Comparison of ENCODE assay signal across 8 cellular contexts in genomic region chr17:7307686-7308624, GRCh38. TPM values are rescaled to one million over a fixed set of nuclear protein-coding genes. Genes with fewer than 3 reads are reported as not detected.
DNase-seq lines count a peak whose midpoint lies in the region; ATAC-seq, FAIRE-seq and TF ChIP-seq lines count a peak whose summit lies in the region.

No MANE protein-coding gene starts in this region.

- TF ChIP-seq EP300 in HepG2 (IDR thresholded peaks at IDR 0.05; ENCODE audit: low read depth in 2 of 2, low read length in 2 of 2) (no peak), HepG2 (CRISPR knock-in tag; IDR thresholded peaks at IDR 0.05; ENCODE audit: borderline replicate concordance) (no peak)

- peaks cover 26% of the 10 kb centered on the region for H3K4me1 Mint-ChIP-seq in WTC11

- H3K4me1 ChIP-seq in DND-41 (ENCODE audit: insufficient read depth, low read length) (peaks cover 56% of the 10 kb centered on the region), HepG2 (ENCODE audit: insufficient read depth, low read length) (peaks cover 46% of the 10 kb centered on the region)

- H3K79me2 ChIP-seq in DND-41 (ENCODE audit: insufficient read depth, low read length) (peaks cover 50% of the 10 kb centered on the region), HepG2 (ENCODE audit: insufficient read depth, low read length) (peaks cover 40% of the 10 kb centered on the region)

- peak overlapping the region; percentile 76 for H3K4me2 ChIP-seq in DND-41 (ENCODE audit: insufficient read depth, low read length)
- peak overlapping the region; percentile 90 for H3K4me2 ChIP-seq in HepG2 (ENCODE audit: low read depth, low read length)

- peak overlapping the region; percentile 94 for H3K27ac ChIP-seq in DND-41 (ENCODE audit: low read length)
- H3K27ac ChIP-seq in coronary artery = peak overlapping the region; percentile 99
- peak overlapping the region; percentile 96 for H3K27ac ChIP-seq in HepG2 (ENCODE audit: extremely low read length, insufficient read depth, low read length)

- peak overlapping the region; percentile 77 to 84 for H3K4me3 ChIP-seq in DND-41 (ENCODE audit: low read depth in 1 of 2, low read length in 2 of 2)
- peak overlapping the region; percentile 92 for H3K4me3 ChIP-seq in coronary artery
- peak overlapping the region; percentile 64 to 84 (median 77) for H3K4me3 ChIP-seq in HepG2 (replicated peaks in 1 of 3; ENCODE audit: insufficient read depth in 1 of 3, low read depth in 2 of 3, low read length in 3 of 3)

- H4K20me1 ChIP-seq in DND-41 (ENCODE audit: insufficient read depth, low read length) (peaks cover 45% of the 10 kb centered on the region), HepG2 (ENCODE audit: insufficient read depth, low read length) (peaks cover 40% of the 10 kb centered on the region)

- H3K27me3 Mint-ChIP-seq in WTC11 (ENCODE audit: low read depth) = peaks cover 14% of the 10 kb centered on the region

- H3K27me3 ChIP-seq in DND-41 (ENCODE audit: insufficient read depth, low read length, poor library complexity) (no peaks in the 10 kb centered on the region), HepG2 (ENCODE audit: control insufficient read depth in 1 of 2, insufficient read depth in 2 of 2, low read length in 2 of 2) (no peaks in the 10 kb centered on the region)

- peak overlapping the region; percentile 99 for H3K27ac Mint-ChIP-seq in WTC11

- CTCF ChIA-PET in WTC11 (lab: Charles Lee) = interaction anchor here (0.9 to 1.4 kb wide), 3 partner anchors 22 to 57 kb away, joined by 3 to 4 read pairs (median 4); partner anchors contain the start of genes CTDNEP1 and NEURL4
- CTCF ChIA-PET in HepG2 (lab: Yijun Ruan, JAX; ENCODE audit: low intra/inter-chr PET ratio, low total read pairs) = no interaction called here

- DNase-seq in DND-41 (peak; percentile 56), WTC11 (ENCODE audit: low spot score) (peak; percentile 50), coronary artery (ENCODE audit: low spot score) (no peak), HepG2 (ENCODE audit: low spot score) (no peak), AG08395 (ENCODE audit: low spot score) (no peak), NCI-H1105 (lab: John Stamatoyannopoulos, UW) (no peak)
- DNase-seq in stimulated activated CD8-positive, alpha-beta memory T cell treated with anti-CD3 and anti-CD28 coated beads, Interleukin-4, amount 100 ng/mL, for 48 hours = peak; percentile 58

- ATAC-seq in DND-41 (ENCODE audit: insufficient read depth, low read depth) = peak; percentile 0; the same call in 1 of the 3 replicates
- peak; percentile 8 for ATAC-seq in HG03354 (IDR thresholded peaks at IDR 0.05; ENCODE audit: poor library complexity, severe bottlenecking, unreplicated experiment)
- ATAC-seq in WTC11 = no peak; the same call in 1 of the 2 replicates
- peak; percentile 24 for ATAC-seq in HepG2

- 3% methylated on average over 13 of the region's 104 CpGs for WGBS in HepG2 (ENCODE audit: low lambda C conversion rate)

- H3K9me3 ChIP-seq in DND-41 (ENCODE audit: insufficient read depth, low read length, severe bottlenecking) (no peaks in the 10 kb centered on the region), HepG2 (ENCODE audit: low read length) (no peaks in the 10 kb centered on the region)

- H2AFZ ChIP-seq in DND-41 (ENCODE audit: low read depth, low read length) = no peak overlapping the region
- H2AFZ ChIP-seq in HepG2 (ENCODE audit: low read length) = no peak overlapping the region

- peaks cover 42% of the 10 kb centered on the region for H3K36me3 ChIP-seq in DND-41 (ENCODE audit: insufficient read depth, low read length)
- peaks cover 19 to 35% of the 10 kb centered on the region in 2 experiments for H3K36me3 ChIP-seq in HepG2 (replicated peaks in 1 of 2; ENCODE audit: control insufficient read depth in 1 of 2, insufficient read depth in 2 of 2, low read length in 2 of 2)

- intact Hi-C loops in HepG2 (cut with micrococcal nuclease; ENCODE audit: unreplicated experiment) = no loop called here

- H3K4me3 Mint-ChIP-seq in WTC11 = peak overlapping the region; percentile 89

- FAIRE-seq in HepG2 (lab: Jason Lieb, UNC) = no peak

- TF ChIP-seq RAD21 in HepG2 (CRISPR knock-in tag; IDR thresholded peaks at IDR 0.05) = no peak

- TF ChIP-seq CTCF in DND-41 (IDR thresholded peaks at IDR 0.05; ENCODE audit: borderline replicate concordance, extremely low read depth, low read length, poor library complexity, severe bottlenecking) (peak; percentile 23), WTC11 (IDR thresholded peaks at IDR 0.05) (no peak), coronary artery (IDR thresholded peaks at IDR 0.05) (no peak), HepG2 (CRISPR knock-in tag; IDR thresholded peaks at IDR 0.05) (no peak)

- peak in 1 of 2 experiments; percentile 61; a peak in 2 of 4 replicates for TF ChIP-seq POLR2A in HepG2 (IDR thresholded peaks at IDR 0.05; ENCODE audit: insufficient read depth in 1 of 2, low read depth in 2 of 2, low read length in 2 of 2)

- BruUV-seq in HepG2 (replicated peaks; lab: Mats Ljungman, UMichigan) = no TSS peak

- H3K36me3 Mint-ChIP-seq in WTC11 = peaks cover 36% of the 10 kb centered on the region

- POLR2A ChIA-PET in WTC11 (lab: Charles Lee) = interaction anchor here (1.0 kb wide), 1 partner anchor 22 kb away, joined by 7 read pairs; the partner anchor contains the start of gene NEURL4
- POLR2A ChIA-PET in HepG2 (lab: Yijun Ruan, JAX) = interaction anchor here (0.7 to 3.0 kb wide), 5 partner anchors 21 to 96 kb away, joined by 3 to 17 read pairs (median 3); partner anchors contain the start of genes ACADVL, DLG4, NEURL4 and SLC2A4

- in situ Hi-C loops in HepG2 (cut with HindIII; ENCODE audit: extremely low pct_ligation_motif_present, low pct_unique_long_range_greater_than_20kb) = no loop called here

- H3K9me3 Mint-ChIP-seq in WTC11 = peaks cover 4% of the 10 kb centered on the region

- peak overlapping the region; percentile 88 for H3K9ac ChIP-seq in DND-41 (ENCODE audit: low read depth, low read length)
- peak overlapping the region; percentile 94 for H3K9ac ChIP-seq in HepG2 (ENCODE audit: insufficient read depth, low read depth, low read length)

RNA-seq across cellular contexts. Expression of gene EIF5A, which starts 0.5 kb away (rescaled TPM):
- 929 to 1,021 TPM (median 936 TPM) in 3 replicates for total RNA-seq in WTC11 (2021)
- total RNA-seq in HepG2 (2016; rRNA removed; fragmentation: Illumina TruSeq; extraction: Trizol) = 319 and 367 TPM in 2 replicates
- total RNA-seq in HepG2 (2016; cell fraction: cytosol; rRNA removed; fragmentation: Illumina TruSeq; extraction: Trizol; ENCODE audit: low read depth) = 181 and 202 TPM in 2 replicates
- total RNA-seq in HepG2 (2016; cell fraction: insoluble cytoplasmic fraction; rRNA removed; fragmentation: Illumina TruSeq; extraction: Trizol) = 326 and 331 TPM in 2 replicates
- 297 and 318 TPM in 2 replicates for total RNA-seq in HepG2 (2016; cell fraction: membrane; rRNA removed; fragmentation: Illumina TruSeq; extraction: Trizol)
- 155 and 177 TPM in 2 replicates for total RNA-seq in HepG2 (2016; cell fraction: nucleus; rRNA removed; fragmentation: Illumina TruSeq; extraction: Trizol)
- polyA plus RNA-seq in HepG2 (2011; rRNA removed) = 280 and 337 TPM in 2 replicates
- polyA plus RNA-seq in HepG2 (2011; cell fraction: cytosol; rRNA removed) = 359 and 386 TPM in 2 replicates
- polyA plus RNA-seq in HepG2 (2011; cell fraction: nucleus; rRNA removed) = 222 and 229 TPM in 2 replicates
- 346 and 360 TPM in 2 replicates for polyA plus RNA-seq in HepG2 (2012)
- polyA plus RNA-seq in HepG2 (2016; cell fraction: cytosol; fragmentation: Illumina TruSeq; extraction: Trizol; ENCODE audit: low read depth) = 332 and 358 TPM in 2 replicates
- 655 and 754 TPM in 2 replicates for polyA plus RNA-seq in HepG2 (2016; cell fraction: insoluble cytoplasmic fraction; fragmentation: Illumina TruSeq; extraction: Trizol; ENCODE audit: low read depth)
- polyA plus RNA-seq in HepG2 (2016; cell fraction: membrane; fragmentation: Illumina TruSeq; extraction: Trizol; ENCODE audit: low read depth) = 458 and 466 TPM in 2 replicates
- 478 and 490 TPM in 2 replicates for polyA plus RNA-seq in HepG2 (2016; cell fraction: nucleus; fragmentation: Illumina TruSeq; extraction: Trizol; ENCODE audit: insufficient read depth, low read depth)
- polyA minus RNA-seq in HepG2 (2011; rRNA and poly(A)+ RNA removed; ENCODE audit: low replicate concordance) = 353 and 1,132 TPM in 2 replicates
- polyA minus RNA-seq in HepG2 (2011; cell fraction: cytosol; rRNA and poly(A)+ RNA removed) = 190 and 222 TPM in 2 replicates
- polyA minus RNA-seq in HepG2 (2011; cell fraction: nucleus; rRNA and poly(A)+ RNA removed) = 105 and 111 TPM in 2 replicates

RNA-seq across cellular contexts. Expression of gene GPS2, which starts 7.2 kb away (rescaled TPM):
- total RNA-seq in WTC11 (2021) = 42.2 to 55.9 TPM (median 44.7 TPM) in 3 replicates
- total RNA-seq in HepG2 (2016; rRNA removed; fragmentation: Illumina TruSeq; extraction: Trizol) = 43.8 and 58.0 TPM in 2 replicates
- 164 and 173 TPM in 2 replicates for total RNA-seq in HepG2 (2016; cell fraction: cytosol; rRNA removed; fragmentation: Illumina TruSeq; extraction: Trizol; ENCODE audit: low read depth)
- total RNA-seq in HepG2 (2016; cell fraction: insoluble cytoplasmic fraction; rRNA removed; fragmentation: Illumina TruSeq; extraction: Trizol) = 33.8 and 63.0 TPM in 2 replicates
- total RNA-seq in HepG2 (2016; cell fraction: membrane; rRNA removed; fragmentation: Illumina TruSeq; extraction: Trizol) = 126 and 138 TPM in 2 replicates
- total RNA-seq in HepG2 (2016; cell fraction: nucleus; rRNA removed; fragmentation: Illumina TruSeq; extraction: Trizol) = 36.6 and 44.0 TPM in 2 replicates
- 48.0 and 59.4 TPM in 2 replicates for polyA plus RNA-seq in HepG2 (2011; rRNA removed)
- polyA plus RNA-seq in HepG2 (2011; cell fraction: cytosol; rRNA removed) = 40.0 and 57.0 TPM in 2 replicates
- polyA plus RNA-seq in HepG2 (2011; cell fraction: nucleus; rRNA removed) = 196 and 231 TPM in 2 replicates
- 39.6 and 43.4 TPM in 2 replicates for polyA plus RNA-seq in HepG2 (2012)
- polyA plus RNA-seq in HepG2 (2016; cell fraction: cytosol; fragmentation: Illumina TruSeq; extraction: Trizol; ENCODE audit: low read depth) = 223 and 235 TPM in 2 replicates
- 44.5 and 60.2 TPM in 2 replicates for polyA plus RNA-seq in HepG2 (2016; cell fraction: insoluble cytoplasmic fraction; fragmentation: Illumina TruSeq; extraction: Trizol; ENCODE audit: low read depth)
- 165 and 167 TPM in 2 replicates for polyA plus RNA-seq in HepG2 (2016; cell fraction: membrane; fragmentation: Illumina TruSeq; extraction: Trizol; ENCODE audit: low read depth)
- polyA plus RNA-seq in HepG2 (2016; cell fraction: nucleus; fragmentation: Illumina TruSeq; extraction: Trizol; ENCODE audit: insufficient read depth, low read depth) = 114 and 131 TPM in 2 replicates
- polyA minus RNA-seq in HepG2 (2011; rRNA and poly(A)+ RNA removed; ENCODE audit: low replicate concordance) = 52.6 and 92.4 TPM in 2 replicates
- polyA minus RNA-seq in HepG2 (2011; cell fraction: cytosol; rRNA and poly(A)+ RNA removed) = 12.9 and 16.7 TPM in 2 replicates
- 29.9 and 42.3 TPM in 2 replicates for polyA minus RNA-seq in HepG2 (2011; cell fraction: nucleus; rRNA and poly(A)+ RNA removed)

RNA-seq across cellular contexts. Expression of gene YBX2, which starts 13.5 kb away (rescaled TPM):
- 26.8 to 36.5 TPM (median 35.2 TPM) in 3 replicates for total RNA-seq in WTC11 (2021)
- 0.22 TPM in 1 of 2 replicates, not detected in the other for total RNA-seq in HepG2 (2016; rRNA removed; fragmentation: Illumina TruSeq; extraction: Trizol)
- total RNA-seq in HepG2 (2016; cell fraction: cytosol; rRNA removed; fragmentation: Illumina TruSeq; extraction: Trizol; ENCODE audit: low read depth) = 0.09 and 0.30 TPM in 2 replicates
- total RNA-seq in HepG2 (2016; cell fraction: insoluble cytoplasmic fraction; rRNA removed; fragmentation: Illumina TruSeq; extraction: Trizol) = 0.24 TPM in 1 of 2 replicates, not detected in the other
- 0.25 and 0.34 TPM in 2 replicates for total RNA-seq in HepG2 (2016; cell fraction: membrane; rRNA removed; fragmentation: Illumina TruSeq; extraction: Trizol)
- 0.34 and 0.37 TPM in 2 replicates for total RNA-seq in HepG2 (2016; cell fraction: nucleus; rRNA removed; fragmentation: Illumina TruSeq; extraction: Trizol)
- polyA plus RNA-seq in HepG2 (2011; rRNA removed) = 0.12 TPM in 2 replicates
- polyA plus RNA-seq in HepG2 (2011; cell fraction: cytosol; rRNA removed) = 0.01 and 0.07 TPM in 2 replicates
- polyA plus RNA-seq in HepG2 (2011; cell fraction: nucleus; rRNA removed) = 0.96 and 1.6 TPM in 2 replicates
- polyA plus RNA-seq in HepG2 (2012) = 0.39 and 0.50 TPM in 2 replicates
- 0.36 TPM in 2 replicates for polyA plus RNA-seq in HepG2 (2016; cell fraction: cytosol; fragmentation: Illumina TruSeq; extraction: Trizol; ENCODE audit: low read depth)
- polyA plus RNA-seq in HepG2 (2016; cell fraction: insoluble cytoplasmic fraction; fragmentation: Illumina TruSeq; extraction: Trizol; ENCODE audit: low read depth) = 0.30 and 0.47 TPM in 2 replicates
- polyA plus RNA-seq in HepG2 (2016; cell fraction: membrane; fragmentation: Illumina TruSeq; extraction: Trizol; ENCODE audit: low read depth) = 0.38 and 0.65 TPM in 2 replicates
- 1.2 and 1.5 TPM in 2 replicates for polyA plus RNA-seq in HepG2 (2016; cell fraction: nucleus; fragmentation: Illumina TruSeq; extraction: Trizol; ENCODE audit: insufficient read depth, low read depth)
- polyA minus RNA-seq in HepG2 (2011; rRNA and poly(A)+ RNA removed; ENCODE audit: low replicate concordance) = 0.06 and 0.09 TPM in 2 replicates
- not detected in 2 replicates for polyA minus RNA-seq in HepG2 (2011; cell fraction: cytosol; rRNA and poly(A)+ RNA removed)
- polyA minus RNA-seq in HepG2 (2011; cell fraction: nucleus; rRNA and poly(A)+ RNA removed) = 0.37 and 0.52 TPM in 2 replicates

RNA-seq across cellular contexts. Expression of gene NEURL4, which starts 21.2 kb away (rescaled TPM):
- total RNA-seq in WTC11 (2021) (44.3 to 64.4 TPM (median 50.2 TPM) in 3 replicates), HepG2 (2016; rRNA removed; fragmentation: Illumina TruSeq; extraction: Trizol) (6.7 and 15.7 TPM in 2 replicates)
- total RNA-seq in HepG2 (2016; cell fraction: cytosol; rRNA removed; fragmentation: Illumina TruSeq; extraction: Trizol; ENCODE audit: low read depth) = 2.2 and 2.3 TPM in 2 replicates
- total RNA-seq in HepG2 (2016; cell fraction: insoluble cytoplasmic fraction; rRNA removed; fragmentation: Illumina TruSeq; extraction: Trizol) = 4.5 and 17.1 TPM in 2 replicates
- 3.5 and 4.6 TPM in 2 replicates for total RNA-seq in HepG2 (2016; cell fraction: membrane; rRNA removed; fragmentation: Illumina TruSeq; extraction: Trizol)
- 28.3 and 30.1 TPM in 2 replicates for total RNA-seq in HepG2 (2016; cell fraction: nucleus; rRNA removed; fragmentation: Illumina TruSeq; extraction: Trizol)
- polyA plus RNA-seq in HepG2 (2011; rRNA removed) = 14.8 and 15.3 TPM in 2 replicates
- polyA plus RNA-seq in HepG2 (2011; cell fraction: cytosol; rRNA removed) = 5.0 and 5.4 TPM in 2 replicates
- polyA plus RNA-seq in HepG2 (2011; cell fraction: nucleus; rRNA removed) = 162 and 199 TPM in 2 replicates
- 12.4 and 15.4 TPM in 2 replicates for polyA plus RNA-seq in HepG2 (2012)
- polyA plus RNA-seq in HepG2 (2016; cell fraction: cytosol; fragmentation: Illumina TruSeq; extraction: Trizol; ENCODE audit: low read depth) = 0.95 and 1.2 TPM in 2 replicates
- polyA plus RNA-seq in HepG2 (2016; cell fraction: insoluble cytoplasmic fraction; fragmentation: Illumina TruSeq; extraction: Trizol; ENCODE audit: low read depth) = 4.4 and 6.1 TPM in 2 replicates
- 1.1 and 1.9 TPM in 2 replicates for polyA plus RNA-seq in HepG2 (2016; cell fraction: membrane; fragmentation: Illumina TruSeq; extraction: Trizol; ENCODE audit: low read depth)
- 84.2 and 94.7 TPM in 2 replicates for polyA plus RNA-seq in HepG2 (2016; cell fraction: nucleus; fragmentation: Illumina TruSeq; extraction: Trizol; ENCODE audit: insufficient read depth, low read depth)
- polyA minus RNA-seq in HepG2 (2011; rRNA and poly(A)+ RNA removed; ENCODE audit: low replicate concordance) = 25.4 and 35.0 TPM in 2 replicates
- 3.8 and 5.9 TPM in 2 replicates for polyA minus RNA-seq in HepG2 (2011; cell fraction: cytosol; rRNA and poly(A)+ RNA removed)
- 43.5 and 53.5 TPM in 2 replicates for polyA minus RNA-seq in HepG2 (2011; cell fraction: nucleus; rRNA and poly(A)+ RNA removed)

RNA-seq across cellular contexts. Expression of gene SLC2A4, which starts 26.4 kb away (rescaled TPM):
- total RNA-seq in WTC11 (2021) = 5.6 to 6.4 TPM (median 6.2 TPM) in 3 replicates
- 2.6 and 5.8 TPM in 2 replicates for total RNA-seq in HepG2 (2016; rRNA removed; fragmentation: Illumina TruSeq; extraction: Trizol)
- 1.1 and 1.3 TPM in 2 replicates for total RNA-seq in HepG2 (2016; cell fraction: cytosol; rRNA removed; fragmentation: Illumina TruSeq; extraction: Trizol; ENCODE audit: low read depth)
- total RNA-seq in HepG2 (2016; cell fraction: insoluble cytoplasmic fraction; rRNA removed; fragmentation: Illumina TruSeq; extraction: Trizol) = 2.6 and 6.2 TPM in 2 replicates
- total RNA-seq in HepG2 (2016; cell fraction: membrane; rRNA removed; fragmentation: Illumina TruSeq; extraction: Trizol) = 2.9 and 3.0 TPM in 2 replicates
- 5.2 and 8.4 TPM in 2 replicates for total RNA-seq in HepG2 (2016; cell fraction: nucleus; rRNA removed; fragmentation: Illumina TruSeq; extraction: Trizol)
- polyA plus RNA-seq in HepG2 (2011; rRNA removed) = 4.9 and 6.3 TPM in 2 replicates
- polyA plus RNA-seq in HepG2 (2011; cell fraction: cytosol; rRNA removed) = 3.9 and 5.4 TPM in 2 replicates
- polyA plus RNA-seq in HepG2 (2011; cell fraction: nucleus; rRNA removed) = 13.8 and 15.9 TPM in 2 replicates
- polyA plus RNA-seq in HepG2 (2012) = 1.9 and 2.8 TPM in 2 replicates
- polyA plus RNA-seq in HepG2 (2016; cell fraction: cytosol; fragmentation: Illumina TruSeq; extraction: Trizol; ENCODE audit: low read depth) = 0.44 and 0.46 TPM in 2 replicates
- polyA plus RNA-seq in HepG2 (2016; cell fraction: insoluble cytoplasmic fraction; fragmentation: Illumina TruSeq; extraction: Trizol; ENCODE audit: low read depth) = 1.6 and 2.0 TPM in 2 replicates
- polyA plus RNA-seq in HepG2 (2016; cell fraction: membrane; fragmentation: Illumina TruSeq; extraction: Trizol; ENCODE audit: low read depth) = 1.1 and 1.3 TPM in 2 replicates
- polyA plus RNA-seq in HepG2 (2016; cell fraction: nucleus; fragmentation: Illumina TruSeq; extraction: Trizol; ENCODE audit: insufficient read depth, low read depth) = 8.0 and 10.3 TPM in 2 replicates
- polyA minus RNA-seq in HepG2 (2011; rRNA and poly(A)+ RNA removed; ENCODE audit: low replicate concordance) = 0.68 and 20.8 TPM in 2 replicates
- polyA minus RNA-seq in HepG2 (2011; cell fraction: cytosol; rRNA and poly(A)+ RNA removed) = 5.3 and 5.8 TPM in 2 replicates
- polyA minus RNA-seq in HepG2 (2011; cell fraction: nucleus; rRNA and poly(A)+ RNA removed) = 10.2 and 10.3 TPM in 2 replicates

Comparison
In these comparisons a context has a peak if more than half of its experiments do, and no peak if none do; other contexts are left out.
1. DNase-seq: peak in DND-41 (single experiment), WTC11 (single experiment) and stimulated activated CD8-positive, alpha-beta memory T cell treated with anti-CD3 and anti-CD28 coated beads, Interleukin-4, amount 100 ng/mL, for 48 hours (single experiment); none in coronary artery (single experiment), HepG2 (single experiment), AG08395 (single experiment) and NCI-H1105 (single experiment).
2. RNA of gene YBX2, which starts 13.5 kb away (total RNA-seq): 26.8 to 36.5 TPM in WTC11; 0.09 to 0.37 TPM in HepG2; every median in the first group is over 10 times any median in the second.
3. Peak in every context shown above with its lines, with median percentiles within 50 percentile points of each other: H3K27ac ChIP-seq and H3K4me3 ChIP-seq.